Comparison of ENCODE assay signal across 21 cellular contexts in the genomic region with DNA sequence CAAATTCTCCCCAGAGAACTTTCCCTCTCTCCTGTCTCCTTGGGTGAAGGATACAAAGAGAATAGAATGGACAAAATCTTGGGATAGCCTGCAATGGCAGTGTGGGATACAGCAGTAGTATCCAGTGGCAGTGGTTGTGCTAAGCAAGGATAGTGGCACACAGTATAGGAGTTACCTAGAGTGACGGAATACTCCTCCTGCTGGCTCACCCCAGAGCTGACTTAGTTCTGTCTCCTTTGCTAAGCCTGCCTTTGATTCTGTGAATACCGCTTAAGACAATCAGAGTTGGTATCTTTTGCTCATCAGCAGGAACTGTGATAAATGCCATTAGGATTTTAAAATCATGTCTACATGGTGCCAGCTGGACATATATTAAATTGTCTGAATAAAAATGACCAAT.
A peak's percentile ranks its signal among the peaks of the same experiment; 100 is the strongest.
DNase-seq lines count a peak whose midpoint lies in the region; ATAC-seq and TF ChIP-seq lines count a peak whose summit lies in the region.
"Had no signal": no experiment of that assay in that cellular context is flagged by ENCODE, and none has a peak within 500 bp of the region (broad histone marks: within the 10 kb centered on the region; RNA-seq: fewer than 3 reads in every experiment).

No MANE protein-coding gene starts in this region.

- intact Hi-C loops in mammary epithelial cell (cut with micrococcal nuclease) = loop anchor here (1.0 to 10.0 kb wide), 2 partner anchors 330 to 351 kb away; no protein-coding TSS in a partner anchor

- in situ Hi-C loops in mammary epithelial cell (cut with MboI; ENCODE audit: low sequenced_read_pairs in 2 of 2) = loop anchor here (10.0 to 25.0 kb wide), 2 partner anchors 329 to 332 kb away; no protein-coding TSS in a partner anchor

- BruUV-seq in mammary epithelial cell (replicated peaks; lab: Mats Ljungman, UMichigan) = no TSS peak

- H3K9me3 ChIP-seq in mammary epithelial cell (replicated peaks; ENCODE audit: insufficient read depth, low read length) = no peaks in the 10 kb centered on the region
- H3K9me3 ChIP-seq: colonic mucosa, ovary, transverse colon had no signal

- peaks cover 2% of the 10 kb centered on the region for H3K27me3 ChIP-seq in mammary epithelial cell (ENCODE audit: insufficient read depth, low read length)
- H3K27me3 ChIP-seq: brain microvascular endothelial cell, colonic mucosa, ovary, transverse colon had no signal

- no peaks in the 10 kb centered on the region for H3K79me2 ChIP-seq in mammary epithelial cell (ENCODE audit: insufficient read depth, low read length)

- no peak overlapping the region for H3K27ac ChIP-seq in mammary epithelial cell (ENCODE audit: insufficient read depth, low read depth, low read length)
- H3K27ac ChIP-seq: brain microvascular endothelial cell, colonic mucosa, ovary, SK-N-MC, transverse colon had no signal

- H2AFZ ChIP-seq in mammary epithelial cell (ENCODE audit: low read depth, low read length) = no peak overlapping the region

- ATAC-seq in HG03457 (IDR thresholded peaks at IDR 0.05; ENCODE audit: unreplicated experiment) (no peak), GM19324 (IDR thresholded peaks at IDR 0.05; ENCODE audit: low FRiP score, unreplicated experiment) (no peak)
- ATAC-seq: naive thymus-derived CD4-positive, alpha-beta T cell had no signal

- CTCF ChIA-PET in mammary epithelial cell (lab: Charles Lee; ENCODE audit: low non-redundant PET) = no interaction called here

- no peaks in the 10 kb centered on the region for H3K36me3 ChIP-seq in mammary epithelial cell (ENCODE audit: insufficient read depth, low read length)
- H3K36me3 ChIP-seq: brain microvascular endothelial cell, colonic mucosa, ovary, transverse colon had no signal

- H3K4me2 ChIP-seq in mammary epithelial cell (ENCODE audit: insufficient read depth, low read depth, low read length) = no peak overlapping the region

- no peak overlapping the region for H3K4me3 ChIP-seq in mammary epithelial cell (replicated peaks in 1 of 3; ENCODE audit: insufficient read depth in 1 of 3, low read depth in 2 of 3, low read length in 3 of 3)
- H3K4me3 ChIP-seq: colonic mucosa, ovary, SK-N-MC, transverse colon had no signal

- TF ChIP-seq CTCF in mammary epithelial cell (conservative IDR thresholded peaks at IDR 0.05 in 1 of 2, IDR thresholded peaks at IDR 0.05 in 1 of 2; ENCODE audit: extremely low read depth in 1 of 2, insufficient read depth in 1 of 2, low read depth in 1 of 2, low read length in 2 of 2) = peak; percentile 10 to 42

- dilution Hi-C loops in mammary epithelial cell (cut with HindIII; ENCODE audit: low sequenced_read_pairs) = no loop called here

- DNase-seq in NCI-H82 (lab: John Stamatoyannopoulos, UW) (peak; percentile 1), NCI-H82 treated with DMSO at 0.1 percent for 48 hours (lab: John Stamatoyannopoulos, UW; ENCODE audit: unreplicated experiment) (no peak), HT1080 (ENCODE audit: low read depth) (peak; percentile 2), mammary epithelial cell (peak; percentile 3), retina (no peak)
- no peak for DNase-seq in activated CD8-positive, alpha-beta memory T cell treated with anti-CD3 and anti-CD28 coated beads, Interleukin-2, amount 50 U/mL, for 48 hours
- DNase-seq: activated CD4-positive, CD25-positive, alpha-beta regulatory T cell treated with anti-CD3 and anti-CD28 coated beads, Interleukin-2, amount 50 U/mL, for 72 hours; brain microvascular endothelial cell; CD4-positive, alpha-beta T cell; colonic mucosa; DMS79 treated with DMSO at 0.1 percent for 48 hours; hypothalamus; mesenchymal stem cell; naive thymus-derived CD4-positive, alpha-beta T cell; NCI-H226; ovary; stimulated activated CD4-positive, alpha-beta T cell treated with anti-CD3 and anti-CD28 coated beads, Interleukin-2, amount 100 ng/mL, for 24 hours; transverse colon had no signal

- no peaks in the 10 kb centered on the region for H4K20me1 ChIP-seq in mammary epithelial cell (ENCODE audit: insufficient read depth, low read length)

- H3K9ac ChIP-seq in mammary epithelial cell (ENCODE audit: insufficient read depth, low read length) = no peak overlapping the region

- WGBS in mammary epithelial cell (ENCODE audit: low coverage, missing lambda C conversion rate) = 75% methylated on average over 2 of the region's 2 CpGs

- H3K4me1 ChIP-seq in mammary epithelial cell (ENCODE audit: insufficient read depth, low read length) = no peaks in the 10 kb centered on the region
- H3K4me1 ChIP-seq: colonic mucosa, transverse colon had no signal

Comparison
In these comparisons a context has a peak if more than half of its experiments do, and no peak if none do; other contexts are left out.
1. DNase-seq: peak in NCI-H82 (single experiment), HT1080 (single experiment) and mammary epithelial cell (single experiment); none in NCI-H82 treated with DMSO at 0.1 percent for 48 hours (single experiment), retina (single experiment) and activated CD8-positive, alpha-beta memory T cell treated with anti-CD3 and anti-CD28 coated beads, Interleukin-2, amount 50 U/mL, for 48 hours (single experiment).